12 cellular contexts compared by ENCODE assay signal in the genomic region with DNA sequence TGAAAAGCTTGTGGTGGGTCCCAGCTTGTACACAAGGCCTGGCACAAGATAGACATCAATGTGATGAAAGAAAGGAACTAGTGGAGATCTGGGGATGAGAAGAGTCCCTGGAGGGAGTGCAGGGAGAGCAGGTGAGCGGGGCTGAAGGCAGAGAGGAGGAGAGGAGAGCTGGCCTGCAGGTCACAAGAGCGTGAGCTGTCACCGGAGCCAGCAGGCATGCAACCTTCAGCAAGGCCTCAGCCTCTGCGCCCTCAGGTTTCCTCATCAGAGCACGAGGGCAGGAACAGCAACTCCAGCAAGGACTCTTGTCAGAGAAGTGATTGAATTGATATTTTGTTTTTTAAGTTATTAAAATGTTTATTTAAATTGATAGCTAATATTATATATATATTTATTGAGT.
A peak's percentile ranks its signal among the peaks of the same experiment; 100 is the strongest.
DNase-seq lines count a peak whose midpoint lies in the region; ATAC-seq and TF ChIP-seq lines count a peak whose summit lies in the region.
"Had no signal": no experiment of that assay in that cellular context is flagged by ENCODE, and none has a peak within 500 bp of the region (broad histone marks: within the 10 kb centered on the region; RNA-seq: fewer than 3 reads in every experiment).

No MANE protein-coding gene starts in this region.

- intact Hi-C loops in Right ventricle myocardium superior (cut with DNase I) (no loop called here), psoas muscle (cut with DNase I) (no loop called here)

- H2AFZ ChIP-seq in neuronal stem cell (ENCODE audit: low read length): no peak overlapping the region

- no peak overlapping the region for H2BK15ac ChIP-seq in neuronal stem cell (ENCODE audit: low read length)

- H2BK12ac ChIP-seq in neuronal stem cell (ENCODE audit: low read length): no peak overlapping the region

- H3K9me3 ChIP-seq in cardiac muscle cell (ENCODE audit: low read depth) (no peaks in the 10 kb centered on the region), neuronal stem cell (replicated peaks in 1 of 2; ENCODE audit: control insufficient read depth in 2 of 2, insufficient read depth in 1 of 2, low read depth in 1 of 2, low read length in 2 of 2) (no peaks in the 10 kb centered on the region), psoas muscle (no peaks in the 10 kb centered on the region)

- H3K4me3 ChIP-seq in cardiac muscle cell (no peak overlapping the region), neuronal stem cell (ENCODE audit: low read length in 2 of 2) (no peak overlapping the region), psoas muscle (no peak overlapping the region)
- H3K4me3 ChIP-seq: BLaER1 treated with 17β-estradiol and CSF1 and Interleukin-3, amounts not matched to agents 10 nM and 100 nM had no signal

- no peak overlapping the region for H3K4ac ChIP-seq in neuronal stem cell (ENCODE audit: low read length)

- ATAC-seq in Right ventricle myocardium superior (ENCODE audit: poor library complexity) (no peak), psoas muscle (no peak)

- TF ChIP-seq CTCF in cardiac muscle cell (IDR thresholded peaks at IDR 0.05; ENCODE audit: low read depth, low read length) (no peak), RWPE1 (conservative IDR thresholded peaks at IDR 0.05; ENCODE audit: low read depth) (no peak), psoas muscle (IDR thresholded peaks at IDR 0.05) (no peak)

- no peak overlapping the region for H3K9ac ChIP-seq in neuronal stem cell (ENCODE audit: low read depth, low read length, poor library complexity)
- H3K9ac ChIP-seq: BLaER1 treated with 17β-estradiol and CSF1 and Interleukin-3, amounts not matched to agents 10 nM and 100 nM had no signal

- H3K14ac ChIP-seq in neuronal stem cell (ENCODE audit: low read length): no peak overlapping the region

- peak overlapping the region; percentile 6 for H3K18ac ChIP-seq in neuronal stem cell (ENCODE audit: low read length)

- H3K4me1 ChIP-seq in cardiac muscle cell (ENCODE audit: low read depth): peaks cover 34% of the 10 kb centered on the region
- H3K4me1 ChIP-seq in neuronal stem cell (ENCODE audit: control insufficient read depth in 2 of 2, insufficient read depth in 1 of 2, low read depth in 1 of 2, low read length in 2 of 2): peaks cover 0 to 1% of the 10 kb centered on the region in 2 donors
- no peaks in the 10 kb centered on the region for H3K4me1 ChIP-seq in psoas muscle

- no peak overlapping the region for H4K8ac ChIP-seq in neuronal stem cell (ENCODE audit: low read depth, low read length)

- H2BK120ac ChIP-seq in neuronal stem cell (ENCODE audit: low read depth, low read length): no peak overlapping the region

- DNase-seq in cardiac muscle cell (ENCODE audit: low read depth in 1 of 2, low spot score in 1 of 2) (no peak), Right ventricle myocardium superior (no peak), RWPE1 (ENCODE audit: low spot score) (no peak), neuronal stem cell (ENCODE audit: low spot score) (no peak), NCI-H446 treated with DMSO at 0.1 percent for 48 hours (lab: John Stamatoyannopoulos, UW) (no peak), psoas muscle (no peak)
- no peak for DNase-seq in activated effector memory CD4-positive, alpha-beta T cell treated with anti-CD3 and anti-CD28 coated beads, Interleukin-2, amount 50 U/mL, for 16 hours
- DNase-seq: 8988T; ACHN; CD4-positive, CD25-positive, alpha-beta regulatory T cell; DMS 273 treated with DMSO at 0.1 percent for 48 hours had no signal

- no peak overlapping the region for H3K23ac ChIP-seq in neuronal stem cell (ENCODE audit: low read depth, low read length, poor library complexity)

- H3K79me1 ChIP-seq in neuronal stem cell (ENCODE audit: low read depth, low read length): no peaks in the 10 kb centered on the region

- H4K91ac ChIP-seq in neuronal stem cell (ENCODE audit: low read depth, low read length, poor library complexity): no peak overlapping the region

- H3K4me2 ChIP-seq in neuronal stem cell (ENCODE audit: insufficient read depth, low read length, poor library complexity, severe bottlenecking): no peak overlapping the region

- no peaks in the 10 kb centered on the region for H3K27me3 ChIP-seq in cardiac muscle cell
- no peaks in the 10 kb centered on the region for H3K27me3 ChIP-seq in neuronal stem cell (ENCODE audit: control insufficient read depth in 3 of 3, insufficient read depth in 3 of 3, low read depth in 1 of 3, low read length in 3 of 3)
- H3K27me3 ChIP-seq in psoas muscle (ENCODE audit: insufficient read depth in 3 of 3, low read length in 2 of 3): no peaks in the 10 kb centered on the region
- H3K27me3 ChIP-seq: BLaER1 treated with 17β-estradiol and CSF1 and Interleukin-3, amounts not matched to agents 10 nM and 100 nM had no signal

- no CpG with 5 or more reads among the region's 5 CpGs for WGBS in neuronal stem cell (ENCODE audit: extremely low coverage in 2 of 2, insufficient read length in 2 of 2, insufficient replicate concordance in 1 of 2), 2 donors
- whole genome bisulfite sequencing in psoas muscle, 3 donors: 96 to 98% (median 97%) methylated on average over 5 of the region's 5 CpGs

- H2AK5ac ChIP-seq in neuronal stem cell (ENCODE audit: low read depth, low read length): no peak overlapping the region

- CTCF ChIA-PET in RWPE1 (lab: Yijun Ruan, JAX): no interaction called here

- no peaks in the 10 kb centered on the region for H3K36me3 ChIP-seq in cardiac muscle cell
- H3K36me3 ChIP-seq in neuronal stem cell (replicated peaks in 1 of 2; ENCODE audit: control insufficient read depth in 2 of 2, insufficient read depth in 2 of 2, low read length in 2 of 2): no peaks in the 10 kb centered on the region
- H3K36me3 ChIP-seq in psoas muscle (ENCODE audit: insufficient read depth in 1 of 2, low read depth in 1 of 2): no peaks in the 10 kb centered on the region
- H3K36me3 ChIP-seq: BLaER1 treated with 17β-estradiol and CSF1 and Interleukin-3, amounts not matched to agents 10 nM and 100 nM had no signal

- peak overlapping the region; percentile 75 for H3K27ac ChIP-seq in cardiac muscle cell
- H3K27ac ChIP-seq in RWPE1: peak overlapping the region; percentile 70
- no peak overlapping the region for H3K27ac ChIP-seq in neuronal stem cell (replicated peaks; ENCODE audit: low read length)
- H3K27ac ChIP-seq in psoas muscle: no peak overlapping the region
- H3K27ac ChIP-seq: BLaER1 treated with 17β-estradiol and CSF1 and Interleukin-3, amounts not matched to agents 10 nM and 100 nM had no signal

- POLR2A ChIA-PET in RWPE1 (lab: Yijun Ruan, JAX; ENCODE audit: low non-redundant PET): no interaction called here

- no peak overlapping the region for H2BK5ac ChIP-seq in neuronal stem cell (ENCODE audit: low read length)

Comparison
In these comparisons a context has a peak if more than half of its experiments do, and no peak if none do; other contexts are left out.
1. H3K27ac ChIP-seq: peak in cardiac muscle cell (single experiment) and RWPE1 (single experiment); none in neuronal stem cell (single experiment) and psoas muscle (single experiment).